ENCODE assay signal across 1 cellular context in genomic region chr13:40381935-40382764, GRCh38.
TF ChIP-seq lines count a peak whose summit lies in the region.

No MANE protein-coding gene starts in this region.

TF ChIP-seq in GM23338, 12 proteins besides CTCF, POLR2A, EP300 and RAD21 (continued from another document):
- TF ChIP-seq ZNF462 (CRISPR knock-in tag; IDR thresholded peaks at IDR 0.05) (no peak), ZNF114 (CRISPR knock-in tag; IDR thresholded peaks at IDR 0.05) (no peak), REST (IDR thresholded peaks at IDR 0.05; ENCODE audit: unreplicated experiment) (no peak), EZH2phosphoT487 (IDR thresholded peaks at IDR 0.05; ENCODE audit: unreplicated experiment) (no peak), JUNB (IDR thresholded peaks at IDR 0.05; ENCODE audit: unreplicated experiment) (no peak), NANOG (IDR thresholded peaks at IDR 0.05; ENCODE audit: borderline replicate concordance) (no peak), ETS1 (IDR thresholded peaks at IDR 0.05) (no peak)
